In genomic region chr1:224616761-224617409, GRCh38 we compare ENCODE assay signal across 8 cellular contexts. TPM values are rescaled to one million over a fixed set of nuclear protein-coding genes. Genes with fewer than 3 reads are reported as not detected.
A peak's percentile ranks its signal among the peaks of the same experiment; 100 is the strongest.
DNase-seq lines count a peak whose midpoint lies in the region; ATAC-seq and TF ChIP-seq lines count a peak whose summit lies in the region.

No MANE protein-coding gene starts in this region.

- peaks cover 36 to 52% (median 43%) of the 10 kb centered on the region in 11 experiments for H3K9me3 ChIP-seq in BLaER1 treated with 17β-estradiol and CSF1 and Interleukin-3, amounts not matched to agents 10 nM and 100 nM (replicated peaks in 1 of 11)
- H3K9me3 ChIP-seq in HUES64 (ENCODE audit: insufficient read depth, low read depth, low read length): 0 out of 2 replicates have a peak, but pooled peaks cover 4% of the 10 kb centered on the region

- H3K9ac ChIP-seq in BLaER1 treated with 17β-estradiol and CSF1 and Interleukin-3, amounts not matched to agents 10 nM and 100 nM: no peak overlapping the region
- H3K9ac ChIP-seq in HUES64 (ENCODE audit: low read depth, low read length): peak overlapping the region; percentile 27; the same call in 1 of the 2 replicates

- H3K36me3 ChIP-seq in BLaER1 treated with 17β-estradiol and CSF1 and Interleukin-3, amounts not matched to agents 10 nM and 100 nM: peaks cover 0 to 8% (median 0%) of the 10 kb centered on the region in 11 experiments; a peak in 1 of 22 replicates
- no peaks in the 10 kb centered on the region for H3K36me3 ChIP-seq in HUES64 (ENCODE audit: insufficient read depth, low read length)

- H3K27ac Mint-ChIP-seq in nephron: no peak overlapping the region

- DNase-seq in cardiac fibroblast (ENCODE audit: low read depth in 2 of 2) (no peak), dedifferentiated amniotic fluid mesenchymal stem cell (ENCODE audit: extremely low spot score) (no peak), cerebellar nuclear complex (lab: John Stamatoyannopoulos, UW) (no peak)

- no peak overlapping the region for H3K27ac ChIP-seq in BLaER1 treated with 17β-estradiol and CSF1 and Interleukin-3, amounts not matched to agents 10 nM and 100 nM
- H3K27ac ChIP-seq in HUES64 (ENCODE audit: low read depth, low read length): no peak overlapping the region

- WGBS in HUES64: 1% methylated on average over 52 of the region's 52 CpGs

- H3K4me2 ChIP-seq in BLaER1 treated with 17β-estradiol and CSF1 and Interleukin-3, amounts not matched to agents 10 nM and 100 nM: peak overlapping the region in 7 of 11 experiments; percentile 7 to 50 (median 25); a peak in 3 of 22 replicates

- peak overlapping the region; percentile 81 to 85 (median 81) for H3K4me3 Mint-ChIP-seq in nephron

- ATAC-seq in HG03097 (IDR thresholded peaks at IDR 0.05; ENCODE audit: low FRiP score, unreplicated experiment) (no peak), GM19324 (IDR thresholded peaks at IDR 0.05; ENCODE audit: low FRiP score, unreplicated experiment) (no peak)

- H3K9me3 Mint-ChIP-seq in nephron: peaks cover 3% of the 10 kb centered on the region

- H3K27me3 ChIP-seq in BLaER1 treated with 17β-estradiol and CSF1 and Interleukin-3, amounts not matched to agents 10 nM and 100 nM: peaks cover 47 to 65% (median 59%) of the 10 kb centered on the region in 11 experiments
- H3K27me3 ChIP-seq in HUES64 (ENCODE audit: insufficient read depth, low read length): peaks cover 78% of the 10 kb centered on the region

- TF ChIP-seq CTCF in cardiac fibroblast (IDR thresholded peaks at IDR 0.05; ENCODE audit: low read depth, low read length) (no peak), nephron (IDR thresholded peaks at IDR 0.05; ENCODE audit: unreplicated experiment in 3 of 3) (no peak)

- H3K36me3 Mint-ChIP-seq in nephron (ENCODE audit: low read depth): no peaks in the 10 kb centered on the region

- peaks cover 0 to 4% (median 0%) of the 10 kb centered on the region in 10 experiments; a peak in 2 of 20 replicates for H3K4me1 ChIP-seq in BLaER1 treated with 17β-estradiol and CSF1 and Interleukin-3, amounts not matched to agents 10 nM and 100 nM
- peaks cover 7% of the 10 kb centered on the region; the same call in 1 of the 2 replicates for H3K4me1 ChIP-seq in HUES64 (ENCODE audit: insufficient read depth, low read length)

- H4K20me1 ChIP-seq in BLaER1 treated with 17β-estradiol and CSF1 and Interleukin-3, amounts not matched to agents 10 nM and 100 nM: no peaks in the 10 kb centered on the region

- peaks cover 86% of the 10 kb centered on the region for H3K27me3 Mint-ChIP-seq in nephron (ENCODE audit: low read depth)

- H3K4me1 Mint-ChIP-seq in nephron: peaks cover 25% of the 10 kb centered on the region

- peak overlapping the region in 9 of 10 experiments; percentile 21 to 38 (median 30); a peak in 8 of 20 replicates for H3K4me3 ChIP-seq in BLaER1 treated with 17β-estradiol and CSF1 and Interleukin-3, amounts not matched to agents 10 nM and 100 nM
- peak overlapping the region; percentile 55 for H3K4me3 ChIP-seq in HUES64 (ENCODE audit: low read length)
- peak overlapping the region; percentile 45 to 67 for H3K4me3 ChIP-seq in cardiac fibroblast (replicated peaks in 1 of 2; ENCODE audit: low read depth in 2 of 2, low read length in 2 of 2)

RNA-seq across cellular contexts. Expression of gene CNIH3, which starts 0.8 kb away (rescaled TPM):
- 4.7 TPM for polyA plus RNA-seq in HUES64 (2013, experiment 1 of 2)
- polyA plus RNA-seq in HUES64 (2013, experiment 2 of 2): 3.9 TPM
